8 cellular contexts compared by ENCODE assay signal in the genomic region with DNA sequence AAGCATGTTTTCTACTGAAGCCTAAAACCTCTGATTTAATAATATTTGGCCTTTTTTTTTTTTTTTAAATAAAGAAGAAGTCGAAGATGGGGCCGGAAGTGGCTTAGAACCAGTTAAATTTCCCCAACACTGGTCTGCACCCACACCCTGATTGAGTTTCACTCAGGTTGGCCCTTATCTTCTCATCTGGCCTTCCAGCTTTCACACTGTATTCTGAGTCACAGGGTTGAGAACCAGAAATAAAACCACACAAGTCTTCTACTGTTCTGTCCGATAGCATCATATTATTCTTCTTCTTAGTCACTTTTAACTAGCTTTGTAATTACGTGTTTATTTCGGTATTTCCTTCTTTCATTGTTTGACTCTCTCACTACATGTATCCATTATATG.
DNase-seq lines count a peak whose midpoint lies in the region; ATAC-seq and TF ChIP-seq lines count a peak whose summit lies in the region.

No MANE protein-coding gene starts in this region.

- TF ChIP-seq CTCF in RWPE2 (IDR thresholded peaks at IDR 0.05; ENCODE audit: poor library complexity, severe bottlenecking): no peak

- H3K36me3 ChIP-seq in RWPE2 (ENCODE audit: low read depth): no peaks in the 10 kb centered on the region
- H3K36me3 ChIP-seq in HAP-1 (replicated peaks): no peaks in the 10 kb centered on the region

- in situ Hi-C loops in HAP-1 (cut with MboI; ENCODE audit: low sequenced_read_pairs): no loop called here

- no peaks in the 10 kb centered on the region for H3K9me3 ChIP-seq in RWPE2 (ENCODE audit: severe bottlenecking)
- H3K9me3 ChIP-seq in HAP-1: no peaks in the 10 kb centered on the region

- peaks cover 64% of the 10 kb centered on the region for H3K4me1 ChIP-seq in RWPE2 (ENCODE audit: insufficient read depth, poor library complexity, severe bottlenecking)
- H3K4me1 ChIP-seq in HAP-1: peaks cover 12% of the 10 kb centered on the region

- H3K27me3 ChIP-seq in RWPE2 (ENCODE audit: insufficient read depth, poor library complexity, severe bottlenecking) (no peaks in the 10 kb centered on the region), HAP-1 (ENCODE audit: low read depth) (no peaks in the 10 kb centered on the region; the same call in 1 of the 2 replicates)

- DNase-seq in RWPE2 (ENCODE audit: low spot score) (peak; percentile 64), HAP-1 (ENCODE audit: low spot score in 2 of 2) (no peak), NCI-H128 (lab: John Stamatoyannopoulos, UW; ENCODE audit: unreplicated experiment) (no peak), NCI-H2107 (lab: John Stamatoyannopoulos, UW) (no peak), DMS53 treated with DMSO at 0.1 percent for 48 hours (lab: John Stamatoyannopoulos, UW; ENCODE audit: unreplicated experiment) (no peak)
- DNase-seq in central memory CD4-positive, alpha-beta T cell: peak; percentile 71
- peak; percentile 14 to 18 (median 18) for DNase-seq in stimulated activated CD4-positive, alpha-beta T cell treated with anti-CD3 and anti-CD28 coated beads, TNF-alpha, amount 100 ng/mL, for 48 hours (ENCODE audit: low read depth in 3 of 3)

- H3K4me3 ChIP-seq in RWPE2 (ENCODE audit: severe bottlenecking) (no peak overlapping the region), HAP-1 (no peak overlapping the region)

- H3K27ac ChIP-seq in RWPE2 (ENCODE audit: poor library complexity, severe bottlenecking): peak overlapping the region; percentile 97

- ATAC-seq in GM21619 (IDR thresholded peaks at IDR 0.05; ENCODE audit: unreplicated experiment): peak; percentile 54
- peak; percentile 89 for ATAC-seq in RWPE2 (ENCODE audit: low read depth)

Comparison
In these comparisons a context has a peak if more than half of its experiments do, and no peak if none do; other contexts are left out.
1. DNase-seq: peak in RWPE2 (single experiment), central memory CD4-positive, alpha-beta T cell (single experiment) and stimulated activated CD4-positive, alpha-beta T cell treated with anti-CD3 and anti-CD28 coated beads, TNF-alpha, amount 100 ng/mL, for 48 hours (3 of 3); none in HAP-1 (0 of 2), NCI-H128 (single experiment), NCI-H2107 (single experiment) and DMS53 treated with DMSO at 0.1 percent for 48 hours (single experiment).